ENCODE assay signal across 21 cellular contexts in the genomic region with DNA sequence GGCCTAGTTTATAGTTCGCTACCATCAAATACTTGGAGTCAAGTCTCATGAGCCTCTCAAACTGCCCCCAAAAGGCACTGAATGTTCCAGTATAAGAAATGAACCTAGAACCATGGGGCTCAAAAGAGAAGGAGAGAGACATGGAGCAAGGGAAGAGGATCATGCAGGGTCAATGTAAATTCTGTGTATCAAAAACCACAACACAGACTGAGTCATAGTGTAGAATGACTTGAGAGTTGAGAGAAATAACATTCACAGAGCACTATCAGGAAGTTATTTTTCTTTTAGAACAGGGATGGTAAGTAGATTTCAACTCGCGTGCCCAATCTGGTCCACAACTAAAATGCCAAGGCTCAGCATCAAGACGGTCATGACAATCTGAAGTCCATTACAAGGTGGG. TPM values are rescaled to one million over a fixed set of nuclear protein-coding genes. Genes with fewer than 3 reads are reported as not detected.
"Had no signal": no experiment of that assay in that cellular context is flagged by ENCODE, and none has a peak within 500 bp of the region (broad histone marks: within the 10 kb centered on the region; RNA-seq: fewer than 3 reads in every experiment).

No MANE protein-coding gene starts in this region.

- H3K9me3 ChIP-seq: colonic mucosa, esophagus squamous epithelium, heart left ventricle, lower lobe of right lung, prostate gland, thyroid gland had no signal

- H3K36me3 Mint-ChIP-seq: activated naive CD4-positive, alpha-beta T cell treated with anti-CD3 and anti-CD28 coated beads, Interleukin-2, amount 50 U/mL, for 24 hours; natural killer cell had no signal

- H3K27ac Mint-ChIP-seq: activated CD8-positive, alpha-beta T cell treated with anti-CD3 and anti-CD28 coated beads, Interleukin-2, amount 10 ng/mL, durations not matched to agents 7 days and 5 days; activated naive CD4-positive, alpha-beta T cell treated with anti-CD3 and anti-CD28 coated beads, Interleukin-2, amount 50 U/mL, for 24 hours; activated T-helper 1 cell treated with anti-CD3 and anti-CD28 coated beads, Interleukin-12 subunit alpha, Interleukin-12 subunit beta, Interleukin-2, Interleukin-4 antibody, amounts not matched to agents 30 ng/mL and 10 ng/mL and 1 ng/mL, durations not matched to agents 14 hours and 24 hours and 36 hours; effector memory CD8-positive, alpha-beta T cell; natural killer cell; stimulated activated naive CD8-positive, alpha-beta T cell treated with anti-CD3 and anti-CD28 coated beads, Interleukin-15, Interleukin-2, amounts not matched to agents 100 ng/mL and 50 ng/mL, for 24 hours had no signal

- ATAC-seq: activated CD8-positive, alpha-beta T cell treated with anti-CD3 and anti-CD28 coated beads, Interleukin-2, amount 10 ng/mL, durations not matched to agents 7 days and 5 days; effector memory CD8-positive, alpha-beta T cell; heart left ventricle; left lobe of liver; lower lobe of right lung; natural killer cell had no signal

- H3K36me3 ChIP-seq: colonic mucosa, prostate gland, thyroid gland had no signal

- H3K4me3 Mint-ChIP-seq: activated CD8-positive, alpha-beta T cell treated with anti-CD3 and anti-CD28 coated beads, Interleukin-2, amount 10 ng/mL, durations not matched to agents 7 days and 5 days; activated naive CD4-positive, alpha-beta T cell treated with anti-CD3 and anti-CD28 coated beads, Interleukin-2, amount 50 U/mL, for 24 hours; activated T-helper 1 cell treated with anti-CD3 and anti-CD28 coated beads, Interleukin-12 subunit alpha, Interleukin-12 subunit beta, Interleukin-2, Interleukin-4 antibody, amounts not matched to agents 30 ng/mL and 10 ng/mL and 1 ng/mL, durations not matched to agents 14 hours and 24 hours and 36 hours; effector memory CD8-positive, alpha-beta T cell; natural killer cell; stimulated activated naive CD8-positive, alpha-beta T cell treated with anti-CD3 and anti-CD28 coated beads, Interleukin-15, Interleukin-2, amounts not matched to agents 100 ng/mL and 50 ng/mL, for 24 hours had no signal

- H3K4me1 ChIP-seq: colonic mucosa, lower lobe of right lung, prostate gland had no signal

- H3K4me3 ChIP-seq: colonic mucosa, dorsolateral prefrontal cortex, esophagus squamous epithelium, heart left ventricle, lower lobe of right lung, prostate gland, thyroid gland had no signal

- H3K4me1 Mint-ChIP-seq: activated naive CD4-positive, alpha-beta T cell treated with anti-CD3 and anti-CD28 coated beads, Interleukin-2, amount 50 U/mL, for 24 hours; natural killer cell had no signal

- DNase-seq: activated CD4-positive, alpha-beta T cell treated with anti-CD3 and anti-CD28 coated beads for 1 hour; activated CD4-positive, alpha-beta T cell treated with anti-CD3 and anti-CD28 coated beads, Interleukin-2, amount 50 U/mL, for 1 hour; activated CD8-positive, alpha-beta T cell treated with anti-CD3 and anti-CD28 coated beads, Interleukin-2, amount 10 ng/mL, durations not matched to agents 7 days and 5 days; activated gamma-delta T cell; aorta; colonic mucosa; dorsolateral prefrontal cortex; effector memory CD8-positive, alpha-beta T cell; esophagus squamous epithelium; heart left ventricle; lower lobe of right lung; natural killer cell; stimulated activated CD4-positive, alpha-beta T cell treated with anti-CD3 and anti-CD28 coated beads, Interleukin-4, amount 100 ng/mL, for 4 hours; substantia nigra; T-helper 2 cell; thyroid gland had no signal

- H3K27me3 ChIP-seq: colonic mucosa, dorsolateral prefrontal cortex, esophagus squamous epithelium, heart left ventricle, thyroid gland had no signal

- H3K27ac ChIP-seq: colonic mucosa, dorsolateral prefrontal cortex, esophagus squamous epithelium, heart left ventricle, lower lobe of right lung, prostate gland, thyroid gland had no signal

- H3K9me3 Mint-ChIP-seq: activated naive CD4-positive, alpha-beta T cell treated with anti-CD3 and anti-CD28 coated beads, Interleukin-2, amount 50 U/mL, for 24 hours; activated T-helper 1 cell treated with anti-CD3 and anti-CD28 coated beads, Interleukin-12 subunit alpha, Interleukin-12 subunit beta, Interleukin-2, Interleukin-4 antibody, amounts not matched to agents 30 ng/mL and 10 ng/mL and 1 ng/mL, durations not matched to agents 14 hours and 24 hours and 36 hours; effector memory CD8-positive, alpha-beta T cell; natural killer cell; stimulated activated naive CD8-positive, alpha-beta T cell treated with anti-CD3 and anti-CD28 coated beads, Interleukin-15, Interleukin-2, amounts not matched to agents 100 ng/mL and 50 ng/mL, for 24 hours had no signal

RNA-seq across cellular contexts. Expression of gene GNG12, which starts 59.8 kb away (rescaled TPM):
- total RNA-seq: activated CD8-positive, alpha-beta T cell treated with anti-CD3 and anti-CD28 coated beads, Interleukin-2, amount 10 ng/mL, durations not matched to agents 7 days and 5 days; natural killer cell had no signal
